10 cellular contexts compared by ENCODE assay signal in the genomic region with DNA sequence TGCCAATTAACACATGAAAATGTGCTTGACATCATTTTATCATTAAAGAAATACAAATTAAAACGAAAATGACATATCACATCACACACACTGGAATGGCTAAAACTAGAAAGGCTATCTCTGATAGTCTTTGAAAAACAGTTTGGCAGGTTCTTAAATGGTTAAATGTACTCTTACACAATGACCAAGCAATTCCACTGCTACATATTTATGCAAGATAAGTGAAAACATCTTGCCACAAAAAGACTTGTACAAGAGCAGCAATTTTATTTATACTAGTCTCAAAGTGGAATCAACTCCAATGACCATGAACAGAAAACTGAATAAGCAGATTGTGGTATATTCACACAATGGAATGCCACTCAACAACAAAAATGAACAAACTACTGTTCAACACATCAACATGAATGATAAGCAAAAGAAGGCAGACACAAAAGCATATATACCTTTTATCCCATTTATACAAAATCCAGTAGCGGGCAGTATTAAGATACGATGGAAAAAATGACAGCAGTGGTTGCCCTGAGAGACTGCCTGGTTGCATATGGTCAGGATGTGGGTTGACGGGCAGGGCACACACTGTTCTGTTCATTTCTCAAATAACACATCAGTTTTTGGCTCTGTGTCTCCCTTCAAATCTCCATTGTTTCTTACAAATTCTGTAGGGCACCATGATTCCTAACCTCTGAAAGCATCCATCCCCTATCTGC. TPM values are rescaled to one million over a fixed set of nuclear protein-coding genes. Genes with fewer than 3 reads are reported as not detected.
DNase-seq lines count a peak whose midpoint lies in the region; ATAC-seq and TF ChIP-seq lines count a peak whose summit lies in the region.
"Had no signal": no experiment of that assay in that cellular context is flagged by ENCODE, and none has a peak within 500 bp of the region (broad histone marks: within the 10 kb centered on the region; RNA-seq: fewer than 3 reads in every experiment).

No MANE protein-coding gene starts in this region.

- H2AFZ ChIP-seq in DND-41 (ENCODE audit: low read depth, low read length) = no peak overlapping the region

- H3K27me3 ChIP-seq in DND-41 (ENCODE audit: insufficient read depth, low read length, poor library complexity) = no peaks in the 10 kb centered on the region
- H3K27me3 ChIP-seq: gastrocnemius medialis had no signal

- ATAC-seq in DND-41 (ENCODE audit: insufficient read depth, low read depth) = peak; percentile 75; the same call in 2 of the 3 replicates
- ATAC-seq in HG02870 (IDR thresholded peaks at IDR 0.05; ENCODE audit: unreplicated experiment) = no peak
- ATAC-seq: gastrocnemius medialis, HCT116 had no signal

- no peak overlapping the region for H3K4me3 ChIP-seq in DND-41 (ENCODE audit: low read depth in 1 of 2, low read length in 2 of 2)
- no peak overlapping the region for H3K4me3 ChIP-seq in fibroblast of mammary gland (ENCODE audit: control insufficient read depth, low read depth, low read length)
- H3K4me3 ChIP-seq: gastrocnemius medialis had no signal

- H3K36me3 ChIP-seq in DND-41 (ENCODE audit: insufficient read depth, low read length) = peaks cover 44% of the 10 kb centered on the region

- H3K9ac ChIP-seq in DND-41 (ENCODE audit: low read depth, low read length) = no peak overlapping the region

- H3K4me2 ChIP-seq in DND-41 (ENCODE audit: insufficient read depth, low read length) = no peak overlapping the region

- DNase-seq in DND-41 (no peak), H4 (ENCODE audit: low spot score) (peak; percentile 40), fibroblast of mammary gland (ENCODE audit: low read depth) (peak; percentile 57), stromal cell of bone marrow (ENCODE audit: low read depth) (peak; percentile 45), midbrain (lab: John Stamatoyannopoulos, UW) (no peak), cerebellum (ENCODE audit: low spot score) (no peak)
- DNase-seq in activated CD4-positive, alpha-beta T cell treated with anti-CD3 and anti-CD28 coated beads for 4 hours = peak; percentile 37 to 53

- H4K20me1 ChIP-seq in DND-41 (ENCODE audit: insufficient read depth, low read length) = no peaks in the 10 kb centered on the region

- TF ChIP-seq CTCF in DND-41 (IDR thresholded peaks at IDR 0.05; ENCODE audit: borderline replicate concordance, extremely low read depth, low read length, poor library complexity, severe bottlenecking) = no peak
- TF ChIP-seq CTCF in fibroblast of mammary gland (conservative IDR thresholded peaks at IDR 0.05; ENCODE audit: control insufficient read depth, insufficient read depth, low read depth, low read length) = no peak

- peaks cover 66% of the 10 kb centered on the region for H3K79me2 ChIP-seq in DND-41 (ENCODE audit: insufficient read depth, low read length)

- peaks cover 13% of the 10 kb centered on the region for H3K4me1 ChIP-seq in DND-41 (ENCODE audit: insufficient read depth, low read length)

- peaks cover 3% of the 10 kb centered on the region for H3K9me3 ChIP-seq in DND-41 (ENCODE audit: insufficient read depth, low read length, severe bottlenecking)
- H3K9me3 ChIP-seq: gastrocnemius medialis had no signal

- no peak overlapping the region for H3K27ac ChIP-seq in DND-41 (ENCODE audit: low read length)
- H3K27ac ChIP-seq: gastrocnemius medialis had no signal

RNA-seq across cellular contexts. Expression of a gene that starts 25.3 kb away (rescaled TPM):
- 45.0 and 63.1 TPM in 2 replicates for total RNA-seq in H4 (2014; rRNA removed; shearing (Covaris generic))
- 7.3 TPM for total RNA-seq in cerebellum

Comparison
In these comparisons a context has a peak if more than half of its experiments do, and no peak if none do; other contexts are left out.
1. DNase-seq: peak in H4 (single experiment), activated CD4-positive, alpha-beta T cell treated with anti-CD3 and anti-CD28 coated beads for 4 hours (2 of 2), fibroblast of mammary gland (single experiment) and stromal cell of bone marrow (single experiment); none in DND-41 (single experiment), midbrain (single experiment) and cerebellum (single experiment).